Comparison of ENCODE assay signal across 9 cellular contexts in genomic region chr9:121529237-121529987, GRCh38. TPM values are rescaled to one million over a fixed set of nuclear protein-coding genes. Genes with fewer than 3 reads are reported as not detected.
A peak's percentile ranks its signal among the peaks of the same experiment; 100 is the strongest.
DNase-seq lines count a peak whose midpoint lies in the region; ATAC-seq and TF ChIP-seq lines count a peak whose summit lies in the region.
"Had no signal": no experiment of that assay in that cellular context is flagged by ENCODE, and none has a peak within 500 bp of the region (broad histone marks: within the 10 kb centered on the region; RNA-seq: fewer than 3 reads in every experiment).

No MANE protein-coding gene starts in this region.

- no peaks in the 10 kb centered on the region for H3K27me3 ChIP-seq in esophagus muscularis mucosa
- H3K27me3 ChIP-seq: neutrophil had no signal

- intact Hi-C loops in esophagus muscularis mucosa (cut with DNase I), result no loop called here

- TF ChIP-seq POLR2A in esophagus muscularis mucosa (IDR thresholded peaks at IDR 0.05; ENCODE audit: low read depth), result no peak
- no peak for TF ChIP-seq POLR2A in GM18505 (IDR thresholded peaks at IDR 0.05; ENCODE audit: borderline replicate concordance, extremely low read depth, insufficient read depth, insufficient read length)

- no peak for TF ChIP-seq EP300 in esophagus muscularis mucosa (IDR thresholded peaks at IDR 0.05)

- ATAC-seq in HG03108 (IDR thresholded peaks at IDR 0.05; ENCODE audit: unreplicated experiment) (no peak), GM19463 (IDR thresholded peaks at IDR 0.05; ENCODE audit: unreplicated experiment) (no peak), GM18505 (IDR thresholded peaks at IDR 0.05; ENCODE audit: unreplicated experiment) (no peak)

- no peak overlapping the region for H3K4me3 ChIP-seq in esophagus muscularis mucosa

- peak; percentile 98 for DNase-seq in AG08395 (ENCODE audit: low spot score)
- peak; percentile 18 to 66 for DNase-seq in NCI-H446 (lab: John Stamatoyannopoulos, UW)
- DNase-seq in esophagus muscularis mucosa (ENCODE audit: extremely low spot score), result peak; percentile 96
- DNase-seq in myocyte (ENCODE audit: low read depth), result peak; percentile 80
- DNase-seq in NCI-H82 (lab: John Stamatoyannopoulos, UW), result no peak

- no peak for TF ChIP-seq CTCF in esophagus muscularis mucosa (IDR thresholded peaks at IDR 0.05)

- peak overlapping the region in 2 of 4 donors; percentile 28 to 44 for H3K27ac ChIP-seq in esophagus muscularis mucosa (replicated peaks in 1 of 4)
- H3K27ac ChIP-seq: neutrophil had no signal

- H3K9me3 ChIP-seq in esophagus muscularis mucosa, result no peaks in the 10 kb centered on the region
- H3K9me3 ChIP-seq: neutrophil had no signal

- H3K36me3 ChIP-seq in esophagus muscularis mucosa, result no peaks in the 10 kb centered on the region
- H3K36me3 ChIP-seq: neutrophil had no signal

- 18% methylated on average over 8 of the region's 11 CpGs for WGBS in esophagus muscularis mucosa

- peaks cover 13 to 14% (median 14%) of the 10 kb centered on the region in 4 donors for H3K4me1 ChIP-seq in esophagus muscularis mucosa

RNA-seq across cellular contexts. Expression of gene GGTA1, which starts 29.8 kb away (rescaled TPM):
- 10 to 100 TPM in 2 of 4 donors, 1 to 10 TPM in 2; 5.6 to 18.7 (median 9.5) TPM for total RNA-seq in esophagus muscularis mucosa
- total RNA-seq in myocyte, result not detected in 2 replicates
- not detected for polyA plus RNA-seq in myocyte (2012)
